In the genomic region with DNA sequence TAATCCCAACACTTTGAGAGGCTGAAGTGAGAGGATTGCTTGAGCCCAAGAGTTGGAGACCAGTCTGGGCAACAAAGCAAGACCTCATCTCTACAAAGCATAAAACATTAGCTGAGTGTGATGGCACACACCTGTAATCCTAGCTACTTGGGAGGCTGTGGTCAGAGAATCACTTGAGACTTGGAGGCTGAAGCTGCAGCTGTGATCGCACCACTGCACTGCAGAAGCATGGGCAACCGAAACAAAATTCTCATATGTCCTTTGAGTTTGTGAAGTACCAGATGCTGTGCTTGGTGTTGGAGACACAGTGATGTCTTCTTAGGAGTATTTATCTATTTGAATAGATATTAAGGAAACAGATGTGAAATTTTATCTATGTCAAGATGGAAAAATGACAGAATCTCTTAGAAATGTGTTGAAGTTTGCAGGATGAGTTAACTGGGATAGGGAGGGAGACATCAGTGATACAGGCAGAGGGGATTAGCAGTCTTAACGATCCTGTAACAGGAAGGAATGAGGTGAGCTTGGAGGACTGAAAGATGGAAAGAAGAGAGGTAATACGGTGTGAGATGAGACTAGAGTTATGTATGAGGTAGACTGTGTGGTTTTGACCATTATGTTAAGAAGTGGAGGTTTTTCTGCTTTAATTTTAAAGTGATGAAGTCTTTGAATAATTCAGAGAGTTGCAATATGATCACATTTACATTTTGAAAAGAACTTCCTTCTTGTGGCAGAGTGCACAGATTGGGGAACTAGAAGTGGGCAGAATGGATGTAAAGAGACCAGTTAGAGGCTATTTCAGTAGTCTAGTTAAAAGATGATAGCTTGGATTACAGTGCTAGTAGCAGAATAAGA, we compare ENCODE assay signal across 11 cellular contexts. TPM values are rescaled to one million over a fixed set of nuclear protein-coding genes. Genes with fewer than 3 reads are reported as not detected.
DNase-seq lines count a peak whose midpoint lies in the region; ATAC-seq, FAIRE-seq and TF ChIP-seq lines count a peak whose summit lies in the region.
"Had no signal": no experiment of that assay in that cellular context is flagged by ENCODE, and none has a peak within 500 bp of the region (broad histone marks: within the 10 kb centered on the region; RNA-seq: fewer than 3 reads in every experiment).

No MANE protein-coding gene starts in this region.

- H3K27me3 Mint-ChIP-seq in activated CD8-positive, alpha-beta memory T cell treated with anti-CD3 and anti-CD28 coated beads, Interleukin-2, amount 10 ng/mL, durations not matched to agents 7 days and 5 days, result no peaks in the 10 kb centered on the region
- no peaks in the 10 kb centered on the region for H3K27me3 Mint-ChIP-seq in stimulated activated naive B cell treated with anti-CD40 and anti-IgM and Interleukin-4, amounts not matched to agents 10 μg/mL and 1 μg/mL and 100 μg/mL, for 72 hours
- H3K27me3 Mint-ChIP-seq: activated CD4-positive, alpha-beta memory T cell treated with anti-CD3 and anti-CD28 coated beads, Interleukin-2, amount 10 ng/mL, durations not matched to agents 7 days and 5 days had no signal

- H3K4me1 Mint-ChIP-seq in activated CD8-positive, alpha-beta memory T cell treated with anti-CD3 and anti-CD28 coated beads, Interleukin-2, amount 10 ng/mL, durations not matched to agents 7 days and 5 days, result peaks cover 39% of the 10 kb centered on the region
- H3K4me1 Mint-ChIP-seq in stimulated activated naive B cell treated with anti-CD40 and anti-IgM and Interleukin-4, amounts not matched to agents 10 μg/mL and 1 μg/mL and 100 μg/mL, for 72 hours, result peaks cover 34 to 53% of the 10 kb centered on the region in 2 donors

- ATAC-seq in activated CD8-positive, alpha-beta memory T cell treated with anti-CD3 and anti-CD28 coated beads, Interleukin-2, amount 10 ng/mL, durations not matched to agents 7 days and 5 days, result peak; percentile 20
- ATAC-seq in HG02885 (IDR thresholded peaks at IDR 0.05; ENCODE audit: poor library complexity, unreplicated experiment), result peak; percentile 63
- ATAC-seq in stimulated activated naive B cell treated with anti-CD40 and anti-IgM and Interleukin-4, amounts not matched to agents 10 μg/mL and 1 μg/mL and 100 μg/mL, for 72 hours (replicated peaks), result peak; percentile 84

- H3K4me3 ChIP-seq in OCI-LY7 (ENCODE audit: low read depth, low read length, poor library complexity, severe bottlenecking) (no peak overlapping the region), A673 (ENCODE audit: low read depth, low read length, poor library complexity, severe bottlenecking) (no peak overlapping the region)

- no peak for TF ChIP-seq CTCF in OCI-LY7 (conservative IDR thresholded peaks at IDR 0.05; ENCODE audit: low read length)
- no peak for TF ChIP-seq CTCF in A673 (conservative IDR thresholded peaks at IDR 0.05; ENCODE audit: low read depth, low read length)

- peaks cover 99% of the 10 kb centered on the region for H3K79me2 ChIP-seq in OCI-LY7 (ENCODE audit: insufficient read depth, low read depth, low read length)

- no peaks in the 10 kb centered on the region for H3K27me3 ChIP-seq in A673 (replicated peaks; ENCODE audit: insufficient read depth, low read depth, low read length, poor library complexity)

- no peaks in the 10 kb centered on the region for H3K9me3 Mint-ChIP-seq in activated CD8-positive, alpha-beta memory T cell treated with anti-CD3 and anti-CD28 coated beads, Interleukin-2, amount 10 ng/mL, durations not matched to agents 7 days and 5 days (ENCODE audit: low read depth)
- H3K9me3 Mint-ChIP-seq in stimulated activated naive B cell treated with anti-CD40 and anti-IgM and Interleukin-4, amounts not matched to agents 10 μg/mL and 1 μg/mL and 100 μg/mL, for 72 hours, result no peaks in the 10 kb centered on the region
- H3K9me3 Mint-ChIP-seq: activated CD4-positive, alpha-beta memory T cell treated with anti-CD3 and anti-CD28 coated beads, Interleukin-2, amount 10 ng/mL, durations not matched to agents 7 days and 5 days had no signal

- peak overlapping the region; percentile 16; the same call in 1 of the 2 replicates for H3K4me2 ChIP-seq in OCI-LY7 (ENCODE audit: low read length)

- POLR2A ChIA-PET in OCI-LY7 (lab: Charles Lee), result interaction anchor here (0.6 to 1.7 kb wide), 6 partner anchors 10 to 40 kb away, joined by 3 to 8 read pairs (median 4); partner anchors contain the start of gene STT3B
- POLR2A ChIA-PET in A673 (lab: Charles Lee; ENCODE audit: low non-redundant PET), result no interaction called here

- H3K9me3 ChIP-seq in OCI-LY7 (ENCODE audit: low read length) (no peaks in the 10 kb centered on the region), A673 (ENCODE audit: low read depth, low read length, poor library complexity, severe bottlenecking) (no peaks in the 10 kb centered on the region)

- peaks cover 58% of the 10 kb centered on the region for H4K20me1 ChIP-seq in OCI-LY7 (ENCODE audit: insufficient read depth, low read length)

- H3K27ac ChIP-seq in OCI-LY7 (ENCODE audit: low read depth, low read length, poor library complexity, severe bottlenecking) (peak overlapping the region; percentile 9), A673 (ENCODE audit: low read depth, low read length, poor library complexity, severe bottlenecking) (no peak overlapping the region)

- no peak overlapping the region for H3K27ac Mint-ChIP-seq in activated CD8-positive, alpha-beta memory T cell treated with anti-CD3 and anti-CD28 coated beads, Interleukin-2, amount 10 ng/mL, durations not matched to agents 7 days and 5 days
- no peak overlapping the region for H3K27ac Mint-ChIP-seq in stimulated activated naive B cell treated with anti-CD40 and anti-IgM and Interleukin-4, amounts not matched to agents 10 μg/mL and 1 μg/mL and 100 μg/mL, for 72 hours
- H3K27ac Mint-ChIP-seq: activated CD4-positive, alpha-beta memory T cell treated with anti-CD3 and anti-CD28 coated beads, Interleukin-2, amount 10 ng/mL, durations not matched to agents 7 days and 5 days had no signal

- H3K4me3 Mint-ChIP-seq in activated CD8-positive, alpha-beta memory T cell treated with anti-CD3 and anti-CD28 coated beads, Interleukin-2, amount 10 ng/mL, durations not matched to agents 7 days and 5 days, result no peak overlapping the region
- no peak overlapping the region for H3K4me3 Mint-ChIP-seq in stimulated activated naive B cell treated with anti-CD40 and anti-IgM and Interleukin-4, amounts not matched to agents 10 μg/mL and 1 μg/mL and 100 μg/mL, for 72 hours
- H3K4me3 Mint-ChIP-seq: activated CD4-positive, alpha-beta memory T cell treated with anti-CD3 and anti-CD28 coated beads, Interleukin-2, amount 10 ng/mL, durations not matched to agents 7 days and 5 days had no signal

- no peaks in the 10 kb centered on the region for H3K9me2 ChIP-seq in OCI-LY7 (ENCODE audit: insufficient read depth, low read length)

- DNase-seq in activated CD8-positive, alpha-beta memory T cell treated with anti-CD3 and anti-CD28 coated beads, Interleukin-2, amount 10 ng/mL, durations not matched to agents 7 days and 5 days, result no peak
- DNase-seq in activated CD8-positive, alpha-beta memory T cell treated with anti-CD3 and anti-CD28 coated beads for 24 hours, result no peak
- DNase-seq in OCI-LY7 (ENCODE audit: low spot score) (peak; percentile 33), A673 (ENCODE audit: low spot score) (no peak), RCC 7860 (ENCODE audit: low spot score) (no peak), NCI-H748 treated with DMSO at 0.1 percent for 48 hours (lab: John Stamatoyannopoulos, UW) (no peak)
- no peak for DNase-seq in stimulated activated naive B cell treated with anti-CD40 and anti-IgM and Interleukin-4, amounts not matched to agents 10 μg/mL and 1 μg/mL and 100 μg/mL, for 72 hours
- DNase-seq: activated CD4-positive, alpha-beta memory T cell treated with anti-CD3 and anti-CD28 coated beads, Interleukin-2, amount 10 ng/mL, durations not matched to agents 7 days and 5 days; GF-D8; SHP77 treated with DMSO at 0.1 percent for 48 hours had no signal

- H3K36me3 ChIP-seq in OCI-LY7 (ENCODE audit: insufficient read depth, low read length), result peaks cover 22% of the 10 kb centered on the region
- no peaks in the 10 kb centered on the region for H3K36me3 ChIP-seq in A673 (ENCODE audit: insufficient read depth, low read length, poor library complexity, severe bottlenecking)

- H3K4me1 ChIP-seq in OCI-LY7 (ENCODE audit: insufficient read depth, low read length, poor library complexity, severe bottlenecking) (peaks cover 49% of the 10 kb centered on the region), A673 (ENCODE audit: insufficient read depth, low read length, poor library complexity, severe bottlenecking) (peaks cover 5% of the 10 kb centered on the region)

- no peak for FAIRE-seq in RCC 7860 (lab: Jason Lieb, UNC)

- H2AFZ ChIP-seq in OCI-LY7 (ENCODE audit: low read length), result no peak overlapping the region

- peaks cover 20% of the 10 kb centered on the region for H3K36me3 Mint-ChIP-seq in activated CD8-positive, alpha-beta memory T cell treated with anti-CD3 and anti-CD28 coated beads, Interleukin-2, amount 10 ng/mL, durations not matched to agents 7 days and 5 days
- H3K36me3 Mint-ChIP-seq in stimulated activated naive B cell treated with anti-CD40 and anti-IgM and Interleukin-4, amounts not matched to agents 10 μg/mL and 1 μg/mL and 100 μg/mL, for 72 hours, result peaks cover 1 to 5% of the 10 kb centered on the region in 2 donors

- intact Hi-C loops in OCI-LY7 (cut with micrococcal nuclease; ENCODE audit: unreplicated experiment), result no loop called here
- intact Hi-C loops in A673 (cut with micrococcal nuclease; ENCODE audit: unreplicated experiment), result no loop called here

- BruUV-seq in OCI-LY7 (replicated peaks; lab: Mats Ljungman, UMichigan) (no TSS peak), A673 (replicated peaks; lab: Mats Ljungman, UMichigan) (no TSS peak)

- CTCF ChIA-PET in activated CD8-positive, alpha-beta memory T cell treated with anti-CD3 and anti-CD28 coated beads, Interleukin-2, amount 10 ng/mL, durations not matched to agents 7 days and 5 days (lab: Charles Lee), result no interaction called here
- CTCF ChIA-PET in OCI-LY7 (lab: Charles Lee; ENCODE audit: unreplicated experiment) (no interaction called here), A673 (lab: Charles Lee) (no interaction called here)

RNA-seq across cellular contexts. Expression of gene STT3B, which starts 40.1 kb away (rescaled TPM):
- 100 to 1,000 TPM in 1 of 2 experiments, 10 to 100 TPM in 1; 90.0 to 126 TPM for total RNA-seq in activated CD8-positive, alpha-beta memory T cell treated with anti-CD3 and anti-CD28 coated beads, Interleukin-2, amount 10 ng/mL, durations not matched to agents 7 days and 5 days
- total RNA-seq in OCI-LY7 (2014; rRNA removed; shearing (Covaris generic)), result 65.7 and 93.5 TPM in 2 replicates
- total RNA-seq in OCI-LY7 (2022), result 122 and 123 TPM in 2 replicates
- 129 and 137 TPM in 2 replicates for total RNA-seq in A673 (2021)

Comparison
In these comparisons a context has a peak if more than half of its experiments do, and no peak if none do; other contexts are left out.
1. ATAC-seq: peak in every context shown above with its lines; median percentile 84 in stimulated activated naive B cell treated with anti-CD40 and anti-IgM and Interleukin-4, amounts not matched to agents 10 μg/mL and 1 μg/mL and 100 μg/mL, for 72 hours; 63 in HG02885; 20 in activated CD8-positive, alpha-beta memory T cell treated with anti-CD3 and anti-CD28 coated beads, Interleukin-2, amount 10 ng/mL, durations not matched to agents 7 days and 5 days.